In genomic region chr14:73537244-73538045, GRCh38 we compare ENCODE assay signal across 8 cellular contexts. TPM values are rescaled to one million over a fixed set of nuclear protein-coding genes. Genes with fewer than 3 reads are reported as not detected.
DNase-seq lines count a peak whose midpoint lies in the region; TF ChIP-seq lines count a peak whose summit lies in the region.
"Not testable (repeated sequence)": the region's sequence is repeated elsewhere in the genome, so short reads cannot be mapped to it uniquely, and the experiment has no call there.

No MANE protein-coding gene starts in this region.

- H3K36me3 ChIP-seq in esophagus muscularis mucosa; ovary; subcutaneous abdominal adipose tissue (ENCODE audit: control insufficient read depth in 5 of 5, insufficient read depth in 5 of 5, low read length in 5 of 5): not testable (repeated sequence)

- H3K27me3 Mint-ChIP-seq in T-helper 2 cell treated with Interferon-gamma antibody and Interleukin-4, amounts not matched to agents 5 μg/mL and 100 μg/mL, for 36 hours (ENCODE audit: low read depth) = not testable (repeated sequence)
- H3K27me3 Mint-ChIP-seq in activated naive CD8-positive, alpha-beta T cell treated with anti-CD3 and anti-CD28 coated beads for 36 hours = peaks cover 27% of the 10 kb centered on the region

- H3K27ac Mint-ChIP-seq in T-helper 2 cell treated with Interferon-gamma antibody and Interleukin-4, amounts not matched to agents 5 μg/mL and 100 μg/mL, for 36 hours; activated naive CD8-positive, alpha-beta T cell treated with anti-CD3 and anti-CD28 coated beads for 36 hours: not testable (repeated sequence)

- H3K9me3 Mint-ChIP-seq in T-helper 2 cell treated with Interferon-gamma antibody and Interleukin-4, amounts not matched to agents 5 μg/mL and 100 μg/mL, for 36 hours; activated naive CD8-positive, alpha-beta T cell treated with anti-CD3 and anti-CD28 coated beads for 36 hours: not testable (repeated sequence)

- H3K27me3 ChIP-seq in esophagus muscularis mucosa; ovary; subcutaneous abdominal adipose tissue (ENCODE audit: control insufficient read depth in 5 of 5, insufficient read depth in 4 of 5, low read length in 5 of 5): not testable (repeated sequence)

- DNase-seq in DMS153 (lab: John Stamatoyannopoulos, UW) (peak; percentile 74), NCI-H1105 (lab: John Stamatoyannopoulos, UW) (peak; percentile 54), kidney tubule cell (ENCODE audit: low spot score) (peak; percentile 83), ovary (peak in 4 of 5 donors; percentile 47 to 63 (median 56))
- DNase-seq in T-helper 2 cell treated with Interferon-gamma antibody and Interleukin-4, amounts not matched to agents 5 μg/mL and 100 μg/mL, for 36 hours (ENCODE audit: low spot score); esophagus muscularis mucosa (ENCODE audit: extremely low spot score): not testable (repeated sequence)
- DNase-seq in activated naive CD8-positive, alpha-beta T cell treated with anti-CD3 and anti-CD28 coated beads for 36 hours = peak; percentile 43

- peak overlapping the region in 3 of 4 donors; percentile 84 to 87 (median 85) for H3K27ac ChIP-seq in esophagus muscularis mucosa (replicated peaks in 1 of 4)
- not testable (repeated sequence) for H3K27ac ChIP-seq in ovary; subcutaneous abdominal adipose tissue (ENCODE audit: low read depth, low read length)

- peak overlapping the region in 3 of 4 donors; percentile 52 to 65 (median 53) for H3K4me3 ChIP-seq in esophagus muscularis mucosa
- peak overlapping the region; percentile 44 for H3K4me3 ChIP-seq in ovary
- H3K4me3 ChIP-seq in subcutaneous abdominal adipose tissue (ENCODE audit: low read depth in 1 of 5, low read length in 5 of 5) = peak overlapping the region in 4 of 5 donors; percentile 56 to 73 (median 66)

- TF ChIP-seq CTCF in esophagus muscularis mucosa (IDR thresholded peaks at IDR 0.05); ovary (IDR thresholded peaks at IDR 0.05): not testable (repeated sequence)

- intact Hi-C loops in esophagus muscularis mucosa (cut with DNase I); ovary (cut with DNase I): not testable (repeated sequence)

- H3K4me1 ChIP-seq in esophagus muscularis mucosa; ovary (ENCODE audit: insufficient read depth): not testable (repeated sequence)
- peaks cover 0 to 19% (median 0%) of the 10 kb centered on the region in 5 donors for H3K4me1 ChIP-seq in subcutaneous abdominal adipose tissue (ENCODE audit: control insufficient read depth in 5 of 5, insufficient read depth in 5 of 5, low read length in 5 of 5)

- H3K4me1 Mint-ChIP-seq in T-helper 2 cell treated with Interferon-gamma antibody and Interleukin-4, amounts not matched to agents 5 μg/mL and 100 μg/mL, for 36 hours (ENCODE audit: low read depth); activated naive CD8-positive, alpha-beta T cell treated with anti-CD3 and anti-CD28 coated beads for 36 hours: not testable (repeated sequence)

- not testable (repeated sequence) for TF ChIP-seq POLR2A in esophagus muscularis mucosa (IDR thresholded peaks at IDR 0.05; ENCODE audit: low read depth); ovary (IDR thresholded peaks at IDR 0.05)

- TF ChIP-seq EP300 in esophagus muscularis mucosa (IDR thresholded peaks at IDR 0.05); ovary (IDR thresholded peaks at IDR 0.05): not testable (repeated sequence)

- H3K9ac ChIP-seq in subcutaneous abdominal adipose tissue (ENCODE audit: low read length in 5 of 5) = peak overlapping the region in 3 of 5 donors; percentile 37 to 66 (median 56)

- no CpG with 5 or more reads among the region's 84 CpGs for WGBS in esophagus muscularis mucosa
- WGBS in ovary, 3 donors = 0% methylated on average over 5 to 62 of the region's 84 CpGs; no CpG with 5 or more reads in 1 of the 3 donors

- H3K36me3 Mint-ChIP-seq in T-helper 2 cell treated with Interferon-gamma antibody and Interleukin-4, amounts not matched to agents 5 μg/mL and 100 μg/mL, for 36 hours (ENCODE audit: low read depth); activated naive CD8-positive, alpha-beta T cell treated with anti-CD3 and anti-CD28 coated beads for 36 hours: not testable (repeated sequence)

- H3K9me3 ChIP-seq in esophagus muscularis mucosa; ovary; subcutaneous abdominal adipose tissue (ENCODE audit: control insufficient read depth in 5 of 5, low read length in 5 of 5): not testable (repeated sequence)

- H3K4me3 Mint-ChIP-seq in T-helper 2 cell treated with Interferon-gamma antibody and Interleukin-4, amounts not matched to agents 5 μg/mL and 100 μg/mL, for 36 hours = peak overlapping the region; percentile 49
- peak overlapping the region; percentile 62 for H3K4me3 Mint-ChIP-seq in activated naive CD8-positive, alpha-beta T cell treated with anti-CD3 and anti-CD28 coated beads for 36 hours

RNA-seq across cellular contexts. Expression of gene ACOT1, which starts 0.5 kb away (rescaled TPM):
- total RNA-seq in activated naive CD8-positive, alpha-beta T cell treated with anti-CD3 and anti-CD28 coated beads for 36 hours = 1 to 10 TPM; 1.4 to 1.5 TPM
- total RNA-seq in esophagus muscularis mucosa (10 to 100 TPM in 2 of 4 donors, 1 to 10 TPM in 2; 8.0 to 30.1 (median 14.1) TPM), ovary (10 to 100 TPM in 1 of 7 donors, 1 to 10 TPM in 6; 1.6 to 10.4 (median 3.3) TPM)
- 10 to 100 TPM in 1 of 2 donors, 1 to 10 TPM in 1; 2.7 to 10.4 TPM for polyA plus RNA-seq in ovary

RNA-seq across cellular contexts. Expression of gene HEATR4, which starts 21.3 kb away (rescaled TPM):
- total RNA-seq in activated naive CD8-positive, alpha-beta T cell treated with anti-CD3 and anti-CD28 coated beads for 36 hours = not detected
- total RNA-seq in esophagus muscularis mucosa = under 1 TPM; under 0.01 to 0.80 (median 0.34) TPM
- under 1 TPM; 0.34 to 0.72 (median 0.43) TPM for total RNA-seq in ovary
- under 1 TPM; 0.10 to 0.35 TPM for polyA plus RNA-seq in ovary

RNA-seq across cellular contexts. Expression of gene ACOT2, which starts 31.6 kb away (rescaled TPM):
- 10 to 100 TPM; 13.2 to 13.8 TPM for total RNA-seq in activated naive CD8-positive, alpha-beta T cell treated with anti-CD3 and anti-CD28 coated beads for 36 hours
- 100 to 1,000 TPM in 3 of 4 donors, 10 to 100 TPM in 1; 36.8 to 186 (median 128) TPM for total RNA-seq in esophagus muscularis mucosa
- 10 to 100 TPM; 10.8 to 35.7 (median 19.3) TPM for total RNA-seq in ovary
- polyA plus RNA-seq in ovary = 10 to 100 TPM; 23.1 to 27.2 TPM

RNA-seq across cellular contexts. Expression of gene RIOX1, which starts 46.7 kb away (rescaled TPM):
- total RNA-seq in activated naive CD8-positive, alpha-beta T cell treated with anti-CD3 and anti-CD28 coated beads for 36 hours = 10 to 100 TPM; 20.9 to 22.2 TPM
- total RNA-seq in esophagus muscularis mucosa (10 to 100 TPM; 15.8 to 23.7 (median 18.7) TPM), ovary (10 to 100 TPM; 10.6 to 16.2 (median 13.7) TPM)
- polyA plus RNA-seq in ovary = 1 to 10 TPM; 4.4 to 6.8 TPM

RNA-seq across cellular contexts. Expression of gene ACOT4, which starts 54.2 kb away (rescaled TPM):
- 1 to 10 TPM; 2.0 to 2.4 TPM for total RNA-seq in activated naive CD8-positive, alpha-beta T cell treated with anti-CD3 and anti-CD28 coated beads for 36 hours
- under 1 TPM; 0.42 to 0.57 (median 0.48) TPM for total RNA-seq in esophagus muscularis mucosa
- 1 to 10 TPM in 3 of 7 donors, under 1 TPM in 4; 0.28 to 2.1 (median 0.38) TPM for total RNA-seq in ovary
- polyA plus RNA-seq in ovary = 1 to 10 TPM in 1 of 2 donors, under 1 TPM in 1; 0.28 to 3.9 TPM
